9 cellular contexts compared by ENCODE assay signal in the genomic region with DNA sequence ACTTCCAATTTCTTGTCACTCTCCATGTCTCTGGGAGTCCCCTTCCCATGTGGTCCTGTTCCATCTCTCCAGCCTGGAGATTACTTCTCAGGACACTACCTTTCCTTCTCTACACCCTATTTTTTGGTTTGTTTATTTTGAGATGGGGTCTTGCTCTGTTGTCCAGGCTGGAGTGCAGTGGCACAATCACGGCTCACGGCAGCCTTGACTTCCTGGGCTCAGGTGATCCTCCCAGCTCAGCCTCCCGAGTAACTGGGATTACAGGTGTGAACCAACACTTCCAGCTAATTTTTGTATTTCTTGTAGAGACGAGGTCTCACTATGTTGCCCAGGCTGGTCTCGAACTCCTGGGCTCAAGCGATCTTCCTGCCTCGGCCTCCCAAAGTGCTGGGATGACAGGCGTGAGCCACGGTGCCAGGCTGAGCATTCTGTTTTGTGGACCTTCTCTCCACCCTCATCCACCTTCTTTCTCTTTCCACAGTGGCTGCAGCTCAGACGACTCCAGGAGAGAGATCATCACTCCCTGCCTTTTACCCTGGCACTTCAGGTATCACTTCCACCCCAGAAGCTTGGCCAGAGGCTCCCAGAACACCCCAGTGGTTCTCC. TPM values are rescaled to one million over a fixed set of nuclear protein-coding genes. Genes with fewer than 3 reads are reported as not detected.
DNase-seq lines count a peak whose midpoint lies in the region; ATAC-seq, FAIRE-seq and TF ChIP-seq lines count a peak whose summit lies in the region.
"Had no signal": no experiment of that assay in that cellular context is flagged by ENCODE, and none has a peak within 500 bp of the region (broad histone marks: within the 10 kb centered on the region; RNA-seq: fewer than 3 reads in every experiment).

No MANE protein-coding gene starts in this region.

- H2AFZ ChIP-seq in DND-41 (ENCODE audit: low read depth, low read length) (peak overlapping the region; percentile 70), OCI-LY1 (ENCODE audit: low read length) (no peak overlapping the region), H1 (ENCODE audit: low read length) (0 out of 2 replicates have a peak overlapping the region, but pooled peaks have one; percentile 36)

- no peak for TF ChIP-seq RAD21 in H1 (IDR thresholded peaks at IDR 0.05 in 1 of 2, conservative IDR thresholded peaks at IDR 0.05 in 1 of 2; ENCODE audit: low read depth in 2 of 2, low read length in 2 of 2)

- H3K79me1 ChIP-seq in H1 (ENCODE audit: low read depth, low read length) = no peaks in the 10 kb centered on the region; the same call in 1 of the 2 replicates

- H3K4me1 Mint-ChIP-seq in osteocyte (ENCODE audit: unreplicated experiment) = peaks cover 33% of the 10 kb centered on the region

- H3K79me2 ChIP-seq in DND-41 (ENCODE audit: insufficient read depth, low read length) (peaks cover 10% of the 10 kb centered on the region; the same call in 1 of the 2 replicates), OCI-LY1 (ENCODE audit: insufficient read depth, low read length) (0 out of 2 replicates have a peak, but pooled peaks cover 3% of the 10 kb centered on the region), H1 (ENCODE audit: control insufficient read depth in 1 of 2, insufficient read depth in 2 of 2, low read length in 2 of 2) (peaks cover 0 to 7% of the 10 kb centered on the region in 2 experiments; a peak in 1 of 4 replicates)

- H3K4me2 ChIP-seq in DND-41 (ENCODE audit: insufficient read depth, low read length) (peak overlapping the region; percentile 64), OCI-LY1 (ENCODE audit: low read length) (peak overlapping the region; percentile 92), H1 (ENCODE audit: insufficient read depth in 1 of 2, low read depth in 2 of 2, low read length in 2 of 2) (peak overlapping the region; percentile 86 to 91)

- H4K20me1 ChIP-seq in DND-41 (ENCODE audit: insufficient read depth, low read length) = no peaks in the 10 kb centered on the region
- no peaks in the 10 kb centered on the region for H4K20me1 ChIP-seq in OCI-LY1 (ENCODE audit: insufficient read depth, low read length)
- H4K20me1 ChIP-seq in H1 (replicated peaks in 1 of 2; ENCODE audit: control insufficient read depth in 1 of 2, insufficient read depth in 2 of 2, low read length in 2 of 2) = peaks cover 0 to 1% of the 10 kb centered on the region in 2 experiments

- H3K56ac ChIP-seq in H1 (replicated peaks; ENCODE audit: insufficient read length, low read depth, low read length) = no peak overlapping the region

- peak overlapping the region; percentile 73 for H4K91ac ChIP-seq in H1 (replicated peaks; ENCODE audit: insufficient read length, low read length)

- DNase-seq in DND-41 = no peak
- DNase-seq in H1 (ENCODE audit: low read depth in 1 of 2, low spot score in 2 of 2) = no peak
- no peak for DNase-seq in osteocyte (ENCODE audit: extremely low spot score, unreplicated experiment)
- DNase-seq in effector CD8-positive, alpha-beta T cell (lab: John Stamatoyannopoulos, UW) = no peak
- DNase-seq in kidney tubule cell (ENCODE audit: low spot score) = no peak

- H3K9me3 Mint-ChIP-seq in osteocyte (ENCODE audit: unreplicated experiment) = no peaks in the 10 kb centered on the region

- H3K18ac ChIP-seq in H1 (ENCODE audit: extremely low read depth, low read length) = peak overlapping the region; percentile 60; the same call in 1 of the 2 replicates

- H3K36me3 ChIP-seq in DND-41 (ENCODE audit: insufficient read depth, low read length) (peaks cover 3% of the 10 kb centered on the region; the same call in 1 of the 2 replicates), OCI-LY1 (ENCODE audit: insufficient read depth, low read length) (peaks cover 7% of the 10 kb centered on the region; the same call in 1 of the 2 replicates), H1 (ENCODE audit: control insufficient read depth in 2 of 4, insufficient read depth in 4 of 4, low read length in 3 of 4) (peaks cover 0 to 1% (median 0%) of the 10 kb centered on the region in 4 experiments; a peak in 1 of 8 replicates)

- H3K9me2 ChIP-seq in OCI-LY1 (ENCODE audit: low read depth, low read length) = no peaks in the 10 kb centered on the region

- 87% methylated on average over 10 of the region's 10 CpGs; no CpG with 5 or more reads in 1 of the 2 experiments for WGBS in H1 (ENCODE audit: extremely low coverage in 1 of 2, insufficient coverage in 1 of 2, insufficient read length in 1 of 2, insufficient replicate concordance in 2 of 2, low coverage in 1 of 2, low lambda C conversion rate in 2 of 2, missing lambda C conversion rate in 1 of 2), 2 experiments

- TF ChIP-seq POLR2A in H1 (IDR thresholded peaks at IDR 0.05; ENCODE audit: control extremely low read depth in 1 of 2, low read depth in 2 of 2, low read length in 2 of 2) = no peak

- peaks cover 12% of the 10 kb centered on the region for H3K23me2 ChIP-seq in H1 (ENCODE audit: low read depth, low read length)

- H3K27me3 Mint-ChIP-seq in osteocyte (ENCODE audit: unreplicated experiment) = no peaks in the 10 kb centered on the region

- H4K8ac ChIP-seq in H1 (ENCODE audit: extremely low read depth, insufficient read depth, low read length) = 0 out of 2 replicates have a peak overlapping the region, but pooled peaks have one; percentile 48

- H2BK15ac ChIP-seq in H1 (ENCODE audit: low read length) = 0 out of 2 replicates have a peak overlapping the region, but pooled peaks have one; percentile 61

- H2BK12ac ChIP-seq in H1 (ENCODE audit: low read depth, low read length) = peak overlapping the region; percentile 50; the same call in 1 of the 2 replicates

- H3K4me1 ChIP-seq in DND-41 (ENCODE audit: insufficient read depth, low read length) = peaks cover 52% of the 10 kb centered on the region
- H3K4me1 ChIP-seq in OCI-LY1 (ENCODE audit: insufficient read depth, low read length, severe bottlenecking) = peaks cover 39% of the 10 kb centered on the region
- H3K4me1 ChIP-seq in H1 (replicated peaks in 1 of 4; ENCODE audit: control insufficient read depth in 3 of 4, insufficient read depth in 4 of 4, low read length in 3 of 4) = peaks cover 0 to 22% (median 13%) of the 10 kb centered on the region in 4 experiments; a peak in 6 of 7 replicates

- peak overlapping the region; percentile 32; the same call in 1 of the 2 replicates for H2BK20ac ChIP-seq in H1 (ENCODE audit: low read length)

- TF ChIP-seq CTCF in DND-41 (IDR thresholded peaks at IDR 0.05; ENCODE audit: borderline replicate concordance, extremely low read depth, low read length, poor library complexity, severe bottlenecking) (no peak), OCI-LY1 (IDR thresholded peaks at IDR 0.05; ENCODE audit: low read length) (no peak), H1 (IDR thresholded peaks at IDR 0.05; ENCODE audit: control extremely low read depth in 1 of 3, insufficient read depth in 1 of 3, low read depth in 1 of 3, low read length in 3 of 3) (no peak), osteocyte (IDR thresholded peaks at IDR 0.05) (no peak)

- CTCF ChIA-PET in H1 (lab: Charles Lee; ENCODE audit: partially characterized antibody) = interaction anchor here (0.6 to 1.4 kb wide), 3 partner anchors 17 to 181 kb away, joined by 3 read pairs; no protein-coding TSS in a partner anchor

- no peak overlapping the region for H3K23ac ChIP-seq in H1 (ENCODE audit: insufficient read length)

- peak overlapping the region; percentile 71; the same call in 1 of the 2 replicates for H2BK5ac ChIP-seq in H1 (ENCODE audit: low read depth, low read length)

- no peak overlapping the region for H3K27ac Mint-ChIP-seq in osteocyte (ENCODE audit: unreplicated experiment)

- H3K4ac ChIP-seq in H1 (replicated peaks; ENCODE audit: insufficient read length, low read depth, low read length) = no peak overlapping the region

- no peak overlapping the region for H2AK5ac ChIP-seq in H1 (ENCODE audit: low read depth, low read length)

- H3K9me3 ChIP-seq in DND-41 (ENCODE audit: insufficient read depth, low read length, severe bottlenecking) (no peaks in the 10 kb centered on the region), OCI-LY1 (ENCODE audit: low read length) (no peaks in the 10 kb centered on the region), H1 (ENCODE audit: insufficient read depth in 2 of 2, low read depth in 1 of 2, low read length in 1 of 2) (no peaks in the 10 kb centered on the region)

- no peak for TF ChIP-seq EP300 in H1 (IDR thresholded peaks at IDR 0.05; ENCODE audit: borderline replicate concordance in 1 of 2, low read depth in 2 of 2, low read length in 2 of 2)

- H3K9ac ChIP-seq in DND-41 (ENCODE audit: low read depth, low read length) (peak overlapping the region; percentile 52), OCI-LY1 (ENCODE audit: low read length) (peak overlapping the region; percentile 83), H1 (replicated peaks in 1 of 4; ENCODE audit: extremely low read depth in 1 of 4, low read depth in 3 of 4, low read length in 3 of 4) (peak overlapping the region in 3 of 4 experiments; percentile 36 to 54 (median 42); a peak in 3 of 7 replicates)

- peak overlapping the region; percentile 32 for H4K5ac ChIP-seq in H1 (ENCODE audit: insufficient read length, low read depth, low read length)

- no peak for ATAC-seq in DND-41 (ENCODE audit: insufficient read depth, low read depth)
- no peak for ATAC-seq in GM18502 (IDR thresholded peaks at IDR 0.05; ENCODE audit: poor library complexity, unreplicated experiment)
- no peak for ATAC-seq in GM19467 (IDR thresholded peaks at IDR 0.05; ENCODE audit: unreplicated experiment)

- peak overlapping the region; percentile 40 for H3K27ac ChIP-seq in DND-41 (ENCODE audit: low read length)
- H3K27ac ChIP-seq in OCI-LY1 (ENCODE audit: low read depth, low read length, poor library complexity, severe bottlenecking) = peak overlapping the region; percentile 90
- H3K27ac ChIP-seq in H1 (ENCODE audit: low read depth, low read length) = no peak overlapping the region

- POLR2A ChIA-PET in H1 (lab: Charles Lee; ENCODE audit: partially characterized antibody) = interaction anchor here (0.6 to 1.6 kb wide), 3 partner anchors 30 to 131 kb away, joined by 3 to 8 read pairs (median 3); partner anchors contain the start of gene APLP1

- H3K27me3 ChIP-seq in DND-41 (ENCODE audit: insufficient read depth, low read length, poor library complexity) (no peaks in the 10 kb centered on the region), OCI-LY1 (ENCODE audit: insufficient read depth, low read length) (no peaks in the 10 kb centered on the region), H1 (replicated peaks in 1 of 4; ENCODE audit: control insufficient read depth in 3 of 4, extremely low read depth in 1 of 4, insufficient read depth in 3 of 4, low read length in 3 of 4) (no peaks in the 10 kb centered on the region)

- no peak overlapping the region for H3K14ac ChIP-seq in H1 (ENCODE audit: insufficient read length)

- H2BK120ac ChIP-seq in H1 (replicated peaks; ENCODE audit: low read depth, low read length) = no peak overlapping the region

- H3K4me3 ChIP-seq in DND-41 (ENCODE audit: low read depth in 1 of 2, low read length in 2 of 2) (peak overlapping the region; percentile 7 to 55; a peak in 3 of 4 replicates), OCI-LY1 (ENCODE audit: low read depth, low read length, poor library complexity, severe bottlenecking) (peak overlapping the region; percentile 71), H1 (ENCODE audit: extremely low read depth in 1 of 4, insufficient read depth in 2 of 4, low read depth in 3 of 4, low read length in 4 of 4) (peak overlapping the region; percentile 36 to 62 (median 51); a peak in 7 of 8 replicates)

- no peaks in the 10 kb centered on the region for H3K36me3 Mint-ChIP-seq in osteocyte (ENCODE audit: unreplicated experiment)

- H3K4me3 Mint-ChIP-seq in osteocyte (ENCODE audit: unreplicated experiment) = peak overlapping the region; percentile 59

- no peaks in the 10 kb centered on the region for H3F3A ChIP-seq in OCI-LY1 (ENCODE audit: insufficient read depth, low read length)

- FAIRE-seq in H1 (lab: Jason Lieb, UNC) = no peak

RNA-seq across cellular contexts. Expression of gene HCST, which starts 0.6 kb away (rescaled TPM):
- total RNA-seq in H1 (2021; fragmentation: NEBNext Ultra II Directional; extraction: Animal tissue kit (Norgen Biotek cat#: 25700)) = 1.1 TPM in 1 of 2 replicates, not detected in the other
- polyA plus RNA-seq in H1 (2011; rRNA removed) = 2.8 and 3.0 TPM in 2 replicates
- 1.5 TPM for polyA plus RNA-seq in H1 (2011; cell fraction: cytosol; rRNA removed)
- 1.0 TPM for polyA plus RNA-seq in H1 (2011; cell fraction: nucleus; rRNA removed)
- 0.90 to 1.8 TPM (median 1.3 TPM) in 4 replicates for polyA plus RNA-seq in H1 (2012, experiment 1 of 2)
- 4.3 TPM for polyA plus RNA-seq in H1 (2012, experiment 2 of 2)
- 3.4 TPM for polyA plus RNA-seq in H1 (2013, experiment 1 of 2)
- 4.7 TPM for polyA plus RNA-seq in H1 (2013, experiment 2 of 2)
- 0.73 TPM in 1 of 2 replicates, not detected in the other for polyA minus RNA-seq in H1 (2011; rRNA and poly(A)+ RNA removed)
- polyA minus RNA-seq in H1 (2011; cell fraction: cytosol; rRNA and poly(A)+ RNA removed) = not detected
- polyA minus RNA-seq in H1 (2011; cell fraction: nucleus; rRNA and poly(A)+ RNA removed) = not detected
- total RNA-seq in osteocyte = 0.81 and 0.97 TPM in 2 replicates
- polyA plus RNA-seq: neural cell had no signal

RNA-seq across cellular contexts. Expression of gene NFKBID, which starts 2.6 kb away (rescaled TPM):
- 12.0 and 13.2 TPM in 2 replicates for total RNA-seq in H1 (2021; fragmentation: NEBNext Ultra II Directional; extraction: Animal tissue kit (Norgen Biotek cat#: 25700))
- polyA plus RNA-seq in H1 (2011; rRNA removed) = 10.0 and 22.1 TPM in 2 replicates
- 8.7 TPM for polyA plus RNA-seq in H1 (2011; cell fraction: cytosol; rRNA removed)
- 39.2 TPM for polyA plus RNA-seq in H1 (2011; cell fraction: nucleus; rRNA removed)
- polyA plus RNA-seq in H1 (2012, experiment 1 of 2) = 4.9 to 9.4 TPM (median 8.5 TPM) in 4 replicates
- 5.1 TPM for polyA plus RNA-seq in H1 (2012, experiment 2 of 2)
- polyA plus RNA-seq in H1 (2013, experiment 1 of 2) = 9.8 TPM
- 11.0 TPM for polyA plus RNA-seq in H1 (2013, experiment 2 of 2)
- 7.3 and 8.1 TPM in 2 replicates for polyA minus RNA-seq in H1 (2011; rRNA and poly(A)+ RNA removed)
- 5.7 TPM for polyA minus RNA-seq in H1 (2011; cell fraction: cytosol; rRNA and poly(A)+ RNA removed)
- 27.4 TPM for polyA minus RNA-seq in H1 (2011; cell fraction: nucleus; rRNA and poly(A)+ RNA removed)
- total RNA-seq in osteocyte = 6.2 and 6.8 TPM in 2 replicates

RNA-seq across cellular contexts. Expression of gene TYROBP, which starts 5.1 kb away (rescaled TPM):
- total RNA-seq in H1 (2021; fragmentation: NEBNext Ultra II Directional; extraction: Animal tissue kit (Norgen Biotek cat#: 25700)) = not detected in 2 replicates
- polyA plus RNA-seq in H1 (2011; rRNA removed) = 0.18 and 0.19 TPM in 2 replicates
- polyA plus RNA-seq in H1 (2011; cell fraction: cytosol; rRNA removed) = 0.31 TPM
- not detected for polyA plus RNA-seq in H1 (2011; cell fraction: nucleus; rRNA removed)
- not detected in 4 replicates for polyA plus RNA-seq in H1 (2012, experiment 1 of 2)
- polyA plus RNA-seq in H1 (2012, experiment 2 of 2) = not detected
- not detected for polyA plus RNA-seq in H1 (2013, experiment 1 of 2)
- 0.17 TPM for polyA plus RNA-seq in H1 (2013, experiment 2 of 2)
- polyA minus RNA-seq in H1 (2011; rRNA and poly(A)+ RNA removed) = not detected in 2 replicates
- not detected for polyA minus RNA-seq in H1 (2011; cell fraction: cytosol; rRNA and poly(A)+ RNA removed)
- not detected for polyA minus RNA-seq in H1 (2011; cell fraction: nucleus; rRNA and poly(A)+ RNA removed)
- not detected in 2 replicates for total RNA-seq in osteocyte
- polyA plus RNA-seq: neural cell had no signal

RNA-seq across cellular contexts. Expression of gene LRFN3, which starts 33.2 kb away (rescaled TPM):
- total RNA-seq in H1 (2021; fragmentation: NEBNext Ultra II Directional; extraction: Animal tissue kit (Norgen Biotek cat#: 25700)) = 15.2 and 16.8 TPM in 2 replicates
- 4.6 and 8.0 TPM in 2 replicates for polyA plus RNA-seq in H1 (2011; rRNA removed)
- 3.2 TPM for polyA plus RNA-seq in H1 (2011; cell fraction: cytosol; rRNA removed)
- polyA plus RNA-seq in H1 (2011; cell fraction: nucleus; rRNA removed) = 6.9 TPM
- polyA plus RNA-seq in H1 (2012, experiment 1 of 2) = 7.2 to 13.6 TPM (median 12.7 TPM) in 4 replicates
- 9.9 TPM for polyA plus RNA-seq in H1 (2012, experiment 2 of 2)
- polyA plus RNA-seq in H1 (2013, experiment 1 of 2) = 19.6 TPM
- 18.6 TPM for polyA plus RNA-seq in H1 (2013, experiment 2 of 2)
- 2.1 and 2.4 TPM in 2 replicates for polyA minus RNA-seq in H1 (2011; rRNA and poly(A)+ RNA removed)
- polyA minus RNA-seq in H1 (2011; cell fraction: cytosol; rRNA and poly(A)+ RNA removed) = 7.6 TPM
- polyA minus RNA-seq in H1 (2011; cell fraction: nucleus; rRNA and poly(A)+ RNA removed) = 6.9 TPM
- 24.3 and 25.0 TPM in 2 replicates for total RNA-seq in osteocyte

RNA-seq across cellular contexts. Expression of gene APLP1, which starts 34.6 kb away (rescaled TPM):
- total RNA-seq in H1 (2021; fragmentation: NEBNext Ultra II Directional; extraction: Animal tissue kit (Norgen Biotek cat#: 25700)) = 22.0 and 22.2 TPM in 2 replicates
- polyA plus RNA-seq in H1 (2011; rRNA removed) = 19.9 and 32.4 TPM in 2 replicates
- polyA plus RNA-seq in H1 (2011; cell fraction: cytosol; rRNA removed) = 18.3 TPM
- polyA plus RNA-seq in H1 (2011; cell fraction: nucleus; rRNA removed) = 37.2 TPM
- 18.3 to 26.1 TPM (median 22.6 TPM) in 4 replicates for polyA plus RNA-seq in H1 (2012, experiment 1 of 2)
- polyA plus RNA-seq in H1 (2012, experiment 2 of 2) = 52.7 TPM
- polyA plus RNA-seq in H1 (2013, experiment 1 of 2) = 43.9 TPM
- 44.0 TPM for polyA plus RNA-seq in H1 (2013, experiment 2 of 2)
- 8.1 and 9.1 TPM in 2 replicates for polyA minus RNA-seq in H1 (2011; rRNA and poly(A)+ RNA removed)
- polyA minus RNA-seq in H1 (2011; cell fraction: cytosol; rRNA and poly(A)+ RNA removed) = 8.1 TPM
- polyA minus RNA-seq in H1 (2011; cell fraction: nucleus; rRNA and poly(A)+ RNA removed) = 9.3 TPM
- total RNA-seq in osteocyte = 12.6 and 14.7 TPM in 2 replicates
